1 cellular context compared by ENCODE assay signal in the genomic region with DNA sequence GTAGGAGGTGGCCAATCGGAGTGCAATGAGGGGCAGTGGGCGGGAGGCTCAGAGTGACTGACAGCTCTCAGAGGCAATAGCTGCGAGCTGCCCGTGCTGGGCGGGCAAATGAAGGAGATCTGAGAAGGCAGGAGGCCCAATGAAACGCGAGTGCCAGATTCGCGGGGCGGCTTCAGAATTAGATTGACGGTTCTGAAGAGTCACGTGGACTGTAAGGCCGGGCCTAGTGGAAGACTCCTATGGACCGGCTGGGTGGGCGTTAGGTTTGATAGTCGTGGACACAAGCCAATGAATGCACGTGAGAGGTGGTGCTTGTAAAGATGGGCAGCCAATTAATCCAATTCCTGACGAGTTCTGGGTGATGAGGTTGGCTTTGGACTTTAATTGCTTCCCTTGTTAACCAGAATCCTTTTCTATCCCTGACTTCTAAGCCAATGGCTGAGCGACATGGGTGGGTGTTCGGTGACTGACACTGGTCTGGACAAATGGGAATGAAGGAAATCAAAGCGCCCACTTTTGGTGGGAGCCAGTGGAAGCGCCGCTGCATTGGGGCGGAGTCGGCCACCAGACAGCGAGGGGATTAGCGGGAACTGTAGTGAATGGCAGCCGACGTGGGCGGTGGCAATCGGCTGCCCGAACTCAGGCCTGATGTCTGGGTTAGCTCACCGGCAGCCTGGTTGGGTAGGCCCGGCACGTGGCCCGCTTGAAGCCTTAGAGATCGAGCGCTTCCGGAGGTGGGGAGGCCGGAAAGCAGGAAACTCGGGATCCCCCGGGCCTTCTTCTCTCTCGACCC.
TF ChIP-seq lines count a peak whose summit lies in the region.

No MANE protein-coding gene starts in this region.

TF ChIP-seq in K562, 482 proteins besides CTCF, POLR2A, EP300 and RAD21 (continued from another document and continues in another):
- TF ChIP-seq, protein P1, sequence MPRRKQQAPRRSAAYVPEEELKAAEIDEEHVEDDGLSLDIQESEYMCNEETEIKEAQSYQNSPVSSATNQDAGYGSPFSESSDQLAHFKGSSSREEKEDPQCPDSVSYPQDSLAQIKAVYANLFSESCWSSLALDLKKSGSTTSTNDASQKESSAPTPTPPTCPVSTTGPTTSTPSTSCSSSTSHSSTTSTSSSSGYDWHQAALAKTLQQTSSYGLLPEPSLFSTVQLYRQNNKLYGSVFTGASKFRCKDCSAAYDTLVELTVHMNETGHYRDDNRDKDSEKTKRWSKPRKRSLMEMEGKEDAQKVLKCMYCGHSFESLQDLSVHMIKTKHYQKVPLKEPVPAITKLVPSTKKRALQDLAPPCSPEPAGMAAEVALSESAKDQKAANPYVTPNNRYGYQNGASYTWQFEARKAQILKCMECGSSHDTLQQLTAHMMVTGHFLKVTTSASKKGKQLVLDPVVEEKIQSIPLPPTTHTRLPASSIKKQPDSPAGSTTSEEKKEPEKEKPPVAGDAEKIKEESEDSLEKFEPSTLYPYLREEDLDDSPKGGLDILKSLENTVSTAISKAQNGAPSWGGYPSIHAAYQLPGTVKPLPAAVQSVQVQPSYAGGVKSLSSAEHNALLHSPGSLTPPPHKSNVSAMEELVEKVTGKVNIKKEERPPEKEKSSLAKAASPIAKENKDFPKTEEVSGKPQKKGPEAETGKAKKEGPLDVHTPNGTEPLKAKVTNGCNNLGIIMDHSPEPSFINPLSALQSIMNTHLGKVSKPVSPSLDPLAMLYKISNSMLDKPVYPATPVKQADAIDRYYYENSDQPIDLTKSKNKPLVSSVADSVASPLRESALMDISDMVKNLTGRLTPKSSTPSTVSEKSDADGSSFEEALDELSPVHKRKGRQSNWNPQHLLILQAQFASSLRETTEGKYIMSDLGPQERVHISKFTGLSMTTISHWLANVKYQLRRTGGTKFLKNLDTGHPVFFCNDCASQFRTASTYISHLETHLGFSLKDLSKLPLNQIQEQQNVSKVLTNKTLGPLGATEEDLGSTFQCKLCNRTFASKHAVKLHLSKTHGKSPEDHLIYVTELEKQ (CRISPR knock-in tag; IDR thresholded peaks at IDR 0.05) = peak; percentile 67; the same call in 1 of the 2 replicates
- TF ChIP-seq ZNF584 (CRISPR knock-in tag; IDR thresholded peaks at IDR 0.05; ENCODE audit: low read depth) (no peak; the same call in 1 of the 2 replicates), EGR1 (conservative IDR thresholded peaks at IDR 0.05) (peak; percentile 89), ARID1B (IDR thresholded peaks at IDR 0.05) (no peak), SAFB2 (IDR thresholded peaks at IDR 0.05; ENCODE audit: borderline replicate concordance, low read depth, low read length, severe bottlenecking) (no peak), COPS2 (conservative IDR thresholded peaks at IDR 0.05) (no peak), PHF21A (IDR thresholded peaks at IDR 0.05; ENCODE audit: borderline replicate concordance, low read depth) (no peak; the same call in 1 of the 2 replicates), RBM15 (IDR thresholded peaks at IDR 0.05; ENCODE audit: insufficient read depth, low read length) (no peak), BCOR (IDR thresholded peaks at IDR 0.05) (no peak; the same call in 1 of the 2 replicates), ZNF445 (CRISPR knock-in tag; IDR thresholded peaks at IDR 0.05; ENCODE audit: low read depth) (no peak), PURB (CRISPR knock-in tag; IDR thresholded peaks at IDR 0.05; ENCODE audit: low read depth) (no peak), HMGN3 (IDR thresholded peaks at IDR 0.05; ENCODE audit: borderline replicate concordance, extremely low read depth, insufficient read length, low read depth, low read length) (no peak), ZNF696 (CRISPR knock-in tag; conservative IDR thresholded peaks at IDR 0.05) (no peak), ZNF3 (CRISPR knock-in tag; IDR thresholded peaks at IDR 0.05) (no peak), ZNF347 (CRISPR knock-in tag; IDR thresholded peaks at IDR 0.05; ENCODE audit: low read depth) (peak; percentile 72; the same call in 1 of the 2 replicates), ZBTB7A (IDR thresholded peaks at IDR 0.05; ENCODE audit: borderline replicate concordance, control insufficient read depth, low read depth, low read length) (0 out of 2 replicates have a peak, but pooled peaks have one; percentile 44), SMARCA5 (IDR thresholded peaks at IDR 0.05) (no peak), ZBTB1 (CRISPR knock-in tag; IDR thresholded peaks at IDR 0.05; ENCODE audit: borderline replicate concordance, low read depth) (peak; percentile 92), ZSCAN29 (IDR thresholded peaks at IDR 0.05) (no peak), CREBBP (IDR thresholded peaks at IDR 0.05; ENCODE audit: low read depth, low read length) (no peak), HDAC8 (tag; IDR thresholded peaks at IDR 0.05) (peak; percentile 96)
- TF ChIP-seq, protein P2, sequence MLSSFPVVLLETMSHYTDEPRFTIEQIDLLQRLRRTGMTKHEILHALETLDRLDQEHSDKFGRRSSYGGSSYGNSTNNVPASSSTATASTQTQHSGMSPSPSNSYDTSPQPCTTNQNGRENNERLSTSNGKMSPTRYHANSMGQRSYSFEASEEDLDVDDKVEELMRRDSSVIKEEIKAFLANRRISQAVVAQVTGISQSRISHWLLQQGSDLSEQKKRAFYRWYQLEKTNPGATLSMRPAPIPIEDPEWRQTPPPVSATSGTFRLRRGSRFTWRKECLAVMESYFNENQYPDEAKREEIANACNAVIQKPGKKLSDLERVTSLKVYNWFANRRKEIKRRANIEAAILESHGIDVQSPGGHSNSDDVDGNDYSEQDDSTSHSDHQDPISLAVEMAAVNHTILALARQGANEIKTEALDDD (IDR thresholded peaks at IDR 0.05) = peak; percentile 51; the same call in 1 of the 2 replicates
- TF ChIP-seq, protein P3, sequence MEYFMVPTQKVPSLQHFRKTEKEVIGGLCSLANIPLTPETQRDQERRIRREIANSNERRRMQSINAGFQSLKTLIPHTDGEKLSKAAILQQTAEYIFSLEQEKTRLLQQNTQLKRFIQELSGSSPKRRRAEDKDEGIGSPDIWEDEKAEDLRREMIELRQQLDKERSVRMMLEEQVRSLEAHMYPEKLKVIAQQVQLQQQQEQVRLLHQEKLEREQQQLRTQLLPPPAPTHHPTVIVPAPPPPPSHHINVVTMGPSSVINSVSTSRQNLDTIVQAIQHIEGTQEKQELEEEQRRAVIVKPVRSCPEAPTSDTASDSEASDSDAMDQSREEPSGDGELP (CRISPR knock-in tag; IDR thresholded peaks at IDR 0.05; ENCODE audit: borderline replicate concordance) = peak; percentile 94
- TF ChIP-seq, protein P4, sequence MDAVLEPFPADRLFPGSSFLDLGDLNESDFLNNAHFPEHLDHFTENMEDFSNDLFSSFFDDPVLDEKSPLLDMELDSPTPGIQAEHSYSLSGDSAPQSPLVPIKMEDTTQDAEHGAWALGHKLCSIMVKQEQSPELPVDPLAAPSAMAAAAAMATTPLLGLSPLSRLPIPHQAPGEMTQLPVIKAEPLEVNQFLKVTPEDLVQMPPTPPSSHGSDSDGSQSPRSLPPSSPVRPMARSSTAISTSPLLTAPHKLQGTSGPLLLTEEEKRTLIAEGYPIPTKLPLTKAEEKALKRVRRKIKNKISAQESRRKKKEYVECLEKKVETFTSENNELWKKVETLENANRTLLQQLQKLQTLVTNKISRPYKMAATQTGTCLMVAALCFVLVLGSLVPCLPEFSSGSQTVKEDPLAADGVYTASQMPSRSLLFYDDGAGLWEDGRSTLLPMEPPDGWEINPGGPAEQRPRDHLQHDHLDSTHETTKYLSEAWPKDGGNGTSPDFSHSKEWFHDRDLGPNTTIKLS (IDR thresholded peaks at IDR 0.05; ENCODE audit: borderline replicate concordance, low read depth) = peak; percentile 87
- TF ChIP-seq, protein P5, sequence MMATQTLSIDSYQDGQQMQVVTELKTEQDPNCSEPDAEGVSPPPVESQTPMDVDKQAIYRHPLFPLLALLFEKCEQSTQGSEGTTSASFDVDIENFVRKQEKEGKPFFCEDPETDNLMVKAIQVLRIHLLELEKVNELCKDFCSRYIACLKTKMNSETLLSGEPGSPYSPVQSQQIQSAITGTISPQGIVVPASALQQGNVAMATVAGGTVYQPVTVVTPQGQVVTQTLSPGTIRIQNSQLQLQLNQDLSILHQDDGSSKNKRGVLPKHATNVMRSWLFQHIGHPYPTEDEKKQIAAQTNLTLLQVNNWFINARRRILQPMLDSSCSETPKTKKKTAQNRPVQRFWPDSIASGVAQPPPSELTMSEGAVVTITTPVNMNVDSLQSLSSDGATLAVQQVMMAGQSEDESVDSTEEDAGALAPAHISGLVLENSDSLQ (IDR thresholded peaks at IDR 0.05) = peak; percentile 100
- TF ChIP-seq, protein P6, sequence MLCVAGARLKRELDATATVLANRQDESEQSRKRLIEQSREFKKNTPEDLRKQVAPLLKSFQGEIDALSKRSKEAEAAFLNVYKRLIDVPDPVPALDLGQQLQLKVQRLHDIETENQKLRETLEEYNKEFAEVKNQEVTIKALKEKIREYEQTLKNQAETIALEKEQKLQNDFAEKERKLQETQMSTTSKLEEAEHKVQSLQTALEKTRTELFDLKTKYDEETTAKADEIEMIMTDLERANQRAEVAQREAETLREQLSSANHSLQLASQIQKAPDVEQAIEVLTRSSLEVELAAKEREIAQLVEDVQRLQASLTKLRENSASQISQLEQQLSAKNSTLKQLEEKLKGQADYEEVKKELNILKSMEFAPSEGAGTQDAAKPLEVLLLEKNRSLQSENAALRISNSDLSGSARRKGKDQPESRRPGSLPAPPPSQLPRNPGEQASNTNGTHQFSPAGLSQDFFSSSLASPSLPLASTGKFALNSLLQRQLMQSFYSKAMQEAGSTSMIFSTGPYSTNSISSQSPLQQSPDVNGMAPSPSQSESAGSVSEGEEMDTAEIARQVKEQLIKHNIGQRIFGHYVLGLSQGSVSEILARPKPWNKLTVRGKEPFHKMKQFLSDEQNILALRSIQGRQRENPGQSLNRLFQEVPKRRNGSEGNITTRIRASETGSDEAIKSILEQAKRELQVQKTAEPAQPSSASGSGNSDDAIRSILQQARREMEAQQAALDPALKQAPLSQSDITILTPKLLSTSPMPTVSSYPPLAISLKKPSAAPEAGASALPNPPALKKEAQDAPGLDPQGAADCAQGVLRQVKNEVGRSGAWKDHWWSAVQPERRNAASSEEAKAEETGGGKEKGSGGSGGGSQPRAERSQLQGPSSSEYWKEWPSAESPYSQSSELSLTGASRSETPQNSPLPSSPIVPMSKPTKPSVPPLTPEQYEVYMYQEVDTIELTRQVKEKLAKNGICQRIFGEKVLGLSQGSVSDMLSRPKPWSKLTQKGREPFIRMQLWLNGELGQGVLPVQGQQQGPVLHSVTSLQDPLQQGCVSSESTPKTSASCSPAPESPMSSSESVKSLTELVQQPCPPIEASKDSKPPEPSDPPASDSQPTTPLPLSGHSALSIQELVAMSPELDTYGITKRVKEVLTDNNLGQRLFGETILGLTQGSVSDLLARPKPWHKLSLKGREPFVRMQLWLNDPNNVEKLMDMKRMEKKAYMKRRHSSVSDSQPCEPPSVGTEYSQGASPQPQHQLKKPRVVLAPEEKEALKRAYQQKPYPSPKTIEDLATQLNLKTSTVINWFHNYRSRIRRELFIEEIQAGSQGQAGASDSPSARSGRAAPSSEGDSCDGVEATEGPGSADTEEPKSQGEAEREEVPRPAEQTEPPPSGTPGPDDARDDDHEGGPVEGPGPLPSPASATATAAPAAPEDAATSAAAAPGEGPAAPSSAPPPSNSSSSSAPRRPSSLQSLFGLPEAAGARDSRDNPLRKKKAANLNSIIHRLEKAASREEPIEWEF (CRISPR knock-in tag; IDR thresholded peaks at IDR 0.05) = 0 out of 2 replicates have a peak, but pooled peaks have one; percentile 58
- TF ChIP-seq, protein P7, sequence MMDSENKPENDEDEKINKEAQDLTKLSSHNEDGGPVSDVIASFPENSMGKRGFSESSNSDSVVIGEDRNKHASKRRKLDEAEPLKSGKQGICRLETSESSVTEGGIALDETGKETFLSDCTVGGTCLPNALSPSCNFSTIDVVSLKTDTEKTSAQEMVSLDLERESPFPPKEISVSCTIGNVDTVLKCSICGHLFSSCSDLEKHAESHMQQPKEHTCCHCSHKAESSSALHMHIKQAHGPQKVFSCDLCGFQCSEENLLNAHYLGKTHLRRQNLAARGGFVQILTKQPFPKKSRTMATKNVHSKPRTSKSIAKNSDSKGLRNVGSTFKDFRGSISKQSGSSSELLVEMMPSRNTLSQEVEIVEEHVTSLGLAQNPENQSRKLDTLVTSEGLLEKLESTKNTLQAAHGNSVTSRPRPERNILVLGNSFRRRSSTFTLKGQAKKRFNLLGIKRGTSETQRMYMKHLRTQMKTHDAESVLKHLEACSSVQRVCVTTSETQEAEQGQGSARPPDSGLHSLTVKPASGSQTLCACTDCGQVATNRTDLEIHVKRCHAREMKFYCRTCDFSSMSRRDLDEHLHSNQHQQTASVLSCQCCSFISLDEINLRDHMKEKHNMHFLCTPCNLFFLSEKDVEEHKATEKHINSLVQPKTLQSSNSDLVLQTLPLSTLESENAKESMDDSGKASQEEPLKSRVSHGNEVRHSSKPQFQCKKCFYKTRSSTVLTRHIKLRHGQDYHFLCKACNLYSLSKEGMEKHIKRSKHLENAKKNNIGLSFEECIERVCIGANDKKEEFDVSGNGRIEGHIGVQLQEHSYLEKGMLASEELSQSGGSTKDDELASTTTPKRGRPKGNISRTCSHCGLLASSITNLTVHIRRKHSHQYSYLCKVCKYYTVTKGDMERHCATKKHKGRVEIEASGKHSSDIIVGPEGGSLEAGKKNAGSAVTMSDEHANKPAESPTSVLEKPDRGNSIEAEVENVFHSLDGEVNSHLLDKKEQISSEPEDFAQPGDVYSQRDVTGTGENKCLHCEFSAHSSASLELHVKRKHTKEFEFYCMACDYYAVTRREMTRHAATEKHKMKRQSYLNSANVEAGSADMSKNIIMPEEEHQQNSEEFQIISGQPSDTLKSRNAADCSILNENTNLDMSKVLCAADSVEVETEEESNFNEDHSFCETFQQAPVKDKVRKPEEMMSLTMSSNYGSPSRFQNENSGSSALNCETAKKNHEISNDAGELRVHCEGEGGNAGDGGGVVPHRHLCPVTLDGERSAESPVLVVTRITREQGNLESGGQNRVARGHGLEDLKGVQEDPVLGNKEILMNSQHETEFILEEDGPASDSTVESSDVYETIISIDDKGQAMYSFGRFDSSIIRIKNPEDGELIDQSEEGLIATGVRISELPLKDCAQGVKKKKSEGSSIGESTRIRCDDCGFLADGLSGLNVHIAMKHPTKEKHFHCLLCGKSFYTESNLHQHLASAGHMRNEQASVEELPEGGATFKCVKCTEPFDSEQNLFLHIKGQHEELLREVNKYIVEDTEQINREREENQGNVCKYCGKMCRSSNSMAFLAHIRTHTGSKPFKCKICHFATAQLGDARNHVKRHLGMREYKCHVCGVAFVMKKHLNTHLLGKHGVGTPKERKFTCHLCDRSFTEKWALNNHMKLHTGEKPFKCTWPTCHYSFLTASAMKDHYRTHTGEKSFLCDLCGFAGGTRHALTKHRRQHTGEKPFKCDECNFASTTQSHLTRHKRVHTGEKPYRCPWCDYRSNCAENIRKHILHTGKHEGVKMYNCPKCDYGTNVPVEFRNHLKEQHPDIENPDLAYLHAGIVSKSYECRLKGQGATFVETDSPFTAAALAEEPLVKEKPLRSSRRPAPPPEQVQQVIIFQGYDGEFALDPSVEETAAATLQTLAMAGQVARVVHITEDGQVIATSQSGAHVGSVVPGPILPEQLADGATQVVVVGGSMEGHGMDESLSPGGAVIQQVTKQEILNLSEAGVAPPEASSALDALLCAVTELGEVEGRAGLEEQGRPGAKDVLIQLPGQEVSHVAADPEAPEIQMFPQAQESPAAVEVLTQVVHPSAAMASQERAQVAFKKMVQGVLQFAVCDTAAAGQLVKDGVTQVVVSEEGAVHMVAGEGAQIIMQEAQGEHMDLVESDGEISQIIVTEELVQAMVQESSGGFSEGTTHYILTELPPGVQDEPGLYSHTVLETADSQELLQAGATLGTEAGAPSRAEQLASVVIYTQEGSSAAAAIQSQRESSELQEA (IDR thresholded peaks at IDR 0.05; ENCODE audit: low read depth) = no peak
- TF ChIP-seq, protein P8, sequence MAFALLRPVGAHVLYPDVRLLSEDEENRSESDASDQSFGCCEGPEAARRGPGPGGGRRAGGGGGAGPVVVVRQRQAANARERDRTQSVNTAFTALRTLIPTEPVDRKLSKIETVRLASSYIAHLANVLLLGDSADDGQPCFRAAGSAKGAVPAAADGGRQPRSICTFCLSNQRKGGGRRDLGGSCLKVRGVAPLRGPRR (CRISPR knock-in tag; IDR thresholded peaks at IDR 0.05) = no peak
